In genomic region chr13:80437212-80437611, GRCh38 we compare ENCODE assay signal across 21 cellular contexts.
DNase-seq lines count a peak whose midpoint lies in the region; ATAC-seq and TF ChIP-seq lines count a peak whose summit lies in the region.
"Had no signal": no experiment of that assay in that cellular context is flagged by ENCODE, and none has a peak within 500 bp of the region (broad histone marks: within the 10 kb centered on the region; RNA-seq: fewer than 3 reads in every experiment).

No MANE protein-coding gene starts in this region.

- CTCF ChIA-PET in HEK293 (lab: Yijun Ruan, JAX) = interaction anchor here (1.0 kb wide), 1 partner anchor 94 kb away, joined by 4 read pairs; no protein-coding TSS in a partner anchor

- H3K9me3 ChIP-seq in HEK293 (ENCODE audit: control insufficient read depth, insufficient read depth, low read depth, low read length) (no peaks in the 10 kb centered on the region), adipocyte (ENCODE audit: control insufficient read depth, low read length) (no peaks in the 10 kb centered on the region), muscle layer of colon (ENCODE audit: low read length) (no peaks in the 10 kb centered on the region), stomach (no peaks in the 10 kb centered on the region)
- H3K9me3 ChIP-seq: HAP-1 had no signal

- no peak overlapping the region for H3K4me3 ChIP-seq in HEK293 (ENCODE audit: low read depth, low read length)
- peak overlapping the region; percentile 33 for H3K4me3 ChIP-seq in adipocyte (ENCODE audit: low read length)
- no peak overlapping the region for H3K4me3 ChIP-seq in muscle layer of colon (ENCODE audit: low read depth in 1 of 2, low read length in 2 of 2)
- no peak overlapping the region for H3K4me3 ChIP-seq in stomach
- H3K4me3 ChIP-seq: HAP-1, lung had no signal

- H3K27me3 ChIP-seq in adipocyte (replicated peaks; ENCODE audit: control insufficient read depth, insufficient read depth, low read length) (no peaks in the 10 kb centered on the region), muscle layer of colon (ENCODE audit: control insufficient read depth in 1 of 2, insufficient read depth in 2 of 2, low read length in 2 of 2) (no peaks in the 10 kb centered on the region), stomach (no peaks in the 10 kb centered on the region)

- H3K27ac ChIP-seq in HEK293 (ENCODE audit: extremely low read depth, low read depth, low read length) = no peak overlapping the region
- peak overlapping the region; percentile 29 for H3K27ac ChIP-seq in muscle layer of colon (ENCODE audit: low read depth, low read length)
- H3K27ac ChIP-seq in stomach = peak overlapping the region in 4 of 5 donors; percentile 29 to 58 (median 32)
- H3K27ac ChIP-seq: RWPE1 had no signal

- TF ChIP-seq CTCF in HEK293 (tag by site-specific recombination; IDR thresholded peaks at IDR 0.05) = no peak
- TF ChIP-seq CTCF in stomach (IDR thresholded peaks at IDR 0.05) = no peak

- DNase-seq in adipocyte (ENCODE audit: low read depth) = peak; percentile 7
- DNase-seq in stomach = no peak
- no peak for DNase-seq in cerebellum (ENCODE audit: low spot score)
- no peak for DNase-seq in HuH-7.5 (ENCODE audit: low spot score)
- DNase-seq: activated CD4-positive, alpha-beta memory T cell treated with anti-CD3 and anti-CD28 coated beads for 36 hours; activated gamma-delta T cell; activated naive CD8-positive, alpha-beta T cell treated with anti-CD3 and anti-CD28 coated beads, Interleukin-2, amount 50 U/mL, for 24 hours; DMS79; hippocampal formation; MM.1S; NCI-H1436; NCI-H510A treated with DMSO at 0.1 percent for 48 hours; nucleus accumbens; T1000 had no signal

- ATAC-seq in GM19328 (IDR thresholded peaks at IDR 0.05; ENCODE audit: unreplicated experiment) (no peak), HG02623 (IDR thresholded peaks at IDR 0.05; ENCODE audit: unreplicated experiment) (no peak)
- ATAC-seq: activated naive CD8-positive, alpha-beta T cell treated with anti-CD3 and anti-CD28 coated beads, Interleukin-2, amount 50 U/mL, for 24 hours had no signal

- WGBS in stomach, 5 donors = 48 to 67% (median 62%) methylated on average over 1 of the region's 1 CpG

- peak overlapping the region; percentile 54 for H3K9ac ChIP-seq in adipocyte (ENCODE audit: low read length)
- no peak overlapping the region for H3K9ac ChIP-seq in muscle layer of colon (ENCODE audit: low read length)

- H3K4me1 ChIP-seq in HEK293 (ENCODE audit: control insufficient read depth, insufficient read depth, low read length) (no peaks in the 10 kb centered on the region), adipocyte (ENCODE audit: control insufficient read depth, insufficient read depth, low read length) (peaks cover 28% of the 10 kb centered on the region), muscle layer of colon (ENCODE audit: insufficient read depth, low read length) (no peaks in the 10 kb centered on the region), stomach (peaks cover 0 to 5% (median 0%) of the 10 kb centered on the region in 4 donors)
- H3K4me1 ChIP-seq: HAP-1 had no signal

- POLR2A ChIA-PET in HEK293 (lab: Yijun Ruan, JAX) = interaction anchor here (0.6 kb wide), 1 partner anchor 12 kb away, joined by 5 read pairs; no protein-coding TSS in a partner anchor

- TF ChIP-seq POLR2A in stomach (IDR thresholded peaks at IDR 0.05) = no peak

- no peak for TF ChIP-seq EP300 in stomach (IDR thresholded peaks at IDR 0.05)

- intact Hi-C loops in stomach (cut with DNase I; ENCODE audit: low total_unique reads) = no loop called here

- H3K36me3 ChIP-seq in HEK293 (ENCODE audit: control insufficient read depth in 2 of 2, insufficient read depth in 1 of 2, low read length in 2 of 2) (no peaks in the 10 kb centered on the region), adipocyte (ENCODE audit: control insufficient read depth, insufficient read depth, low read length, severe bottlenecking) (no peaks in the 10 kb centered on the region), muscle layer of colon (ENCODE audit: insufficient read depth, low read length) (no peaks in the 10 kb centered on the region), stomach (no peaks in the 10 kb centered on the region)
- H3K36me3 ChIP-seq: HAP-1 had no signal

TF ChIP-seq in HEK293, 187 proteins besides CTCF, POLR2A, EP300 and RAD21:
- TF ChIP-seq ZNF701 (tag by site-specific recombination; IDR thresholded peaks at IDR 0.05) (no peak), HIC1 (tag by site-specific recombination; IDR thresholded peaks at IDR 0.05) (0 out of 2 replicates have a peak, but pooled peaks have one; percentile 19), PRDM6 (tag by site-specific recombination; IDR thresholded peaks at IDR 0.05) (0 out of 2 replicates have a peak, but pooled peaks have one; percentile 19), FEZF1 (tag by site-specific recombination; IDR thresholded peaks at IDR 0.05) (no peak), ZNF692 (tag by site-specific recombination; IDR thresholded peaks at IDR 0.05) (no peak), ZNF10 (tag by site-specific recombination; IDR thresholded peaks at IDR 0.05) (no peak), ZFP41 (tag by site-specific recombination; IDR thresholded peaks at IDR 0.05; ENCODE audit: borderline replicate concordance) (no peak), KLF8 (tag by site-specific recombination; IDR thresholded peaks at IDR 0.05) (no peak), TCF7L2 (IDR thresholded peaks at IDR 0.05; ENCODE audit: borderline replicate concordance, low read depth, low read length) (peak; percentile 58; the same call in 1 of the 2 replicates)
TF ChIP-seq in HEK293: peak in this region for 3.
